ENCODE assay signal across 1 cellular context in the genomic region with DNA sequence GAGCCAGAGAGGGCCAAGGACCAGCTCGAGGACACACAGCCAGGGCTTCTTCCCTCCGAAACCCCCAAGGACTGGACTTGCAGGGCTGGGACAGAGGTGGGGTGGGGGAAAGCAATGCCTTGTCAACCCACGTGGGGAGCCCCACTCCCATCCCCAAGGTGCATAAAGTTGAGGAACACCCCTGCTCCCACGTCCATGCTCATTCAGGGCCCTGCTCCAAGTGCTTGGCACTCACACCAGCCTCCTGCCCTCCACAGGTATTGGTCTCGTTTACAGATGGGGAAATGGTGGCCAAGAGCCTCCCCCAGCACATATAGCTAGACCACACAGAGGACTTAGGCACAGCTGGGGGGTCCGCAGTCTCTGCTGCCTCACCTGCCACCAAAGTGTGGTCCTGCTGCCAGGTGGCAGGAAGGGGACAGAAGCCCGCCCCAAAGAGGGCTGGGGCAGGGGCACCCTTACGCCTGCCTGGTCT.
TF ChIP-seq lines count a peak whose summit lies in the region.

No MANE protein-coding gene starts in this region.

TF ChIP-seq in HepG2, 621 proteins besides CTCF, POLR2A, EP300 and RAD21:
- peak; percentile 61; the same call in 1 of the 2 replicates for TF ChIP-seq ZNF30 (CRISPR knock-in tag; IDR thresholded peaks at IDR 0.05)
- TF ChIP-seq SMAD1 (CRISPR knock-in tag; IDR thresholded peaks at IDR 0.05; ENCODE audit: borderline replicate concordance, low read depth) = 0 out of 2 replicates have a peak, but pooled peaks have one; percentile 27
- TF ChIP-seq ZNF768 (CRISPR knock-in tag; IDR thresholded peaks at IDR 0.05) = peak; percentile 90
- TF ChIP-seq, protein P1, sequence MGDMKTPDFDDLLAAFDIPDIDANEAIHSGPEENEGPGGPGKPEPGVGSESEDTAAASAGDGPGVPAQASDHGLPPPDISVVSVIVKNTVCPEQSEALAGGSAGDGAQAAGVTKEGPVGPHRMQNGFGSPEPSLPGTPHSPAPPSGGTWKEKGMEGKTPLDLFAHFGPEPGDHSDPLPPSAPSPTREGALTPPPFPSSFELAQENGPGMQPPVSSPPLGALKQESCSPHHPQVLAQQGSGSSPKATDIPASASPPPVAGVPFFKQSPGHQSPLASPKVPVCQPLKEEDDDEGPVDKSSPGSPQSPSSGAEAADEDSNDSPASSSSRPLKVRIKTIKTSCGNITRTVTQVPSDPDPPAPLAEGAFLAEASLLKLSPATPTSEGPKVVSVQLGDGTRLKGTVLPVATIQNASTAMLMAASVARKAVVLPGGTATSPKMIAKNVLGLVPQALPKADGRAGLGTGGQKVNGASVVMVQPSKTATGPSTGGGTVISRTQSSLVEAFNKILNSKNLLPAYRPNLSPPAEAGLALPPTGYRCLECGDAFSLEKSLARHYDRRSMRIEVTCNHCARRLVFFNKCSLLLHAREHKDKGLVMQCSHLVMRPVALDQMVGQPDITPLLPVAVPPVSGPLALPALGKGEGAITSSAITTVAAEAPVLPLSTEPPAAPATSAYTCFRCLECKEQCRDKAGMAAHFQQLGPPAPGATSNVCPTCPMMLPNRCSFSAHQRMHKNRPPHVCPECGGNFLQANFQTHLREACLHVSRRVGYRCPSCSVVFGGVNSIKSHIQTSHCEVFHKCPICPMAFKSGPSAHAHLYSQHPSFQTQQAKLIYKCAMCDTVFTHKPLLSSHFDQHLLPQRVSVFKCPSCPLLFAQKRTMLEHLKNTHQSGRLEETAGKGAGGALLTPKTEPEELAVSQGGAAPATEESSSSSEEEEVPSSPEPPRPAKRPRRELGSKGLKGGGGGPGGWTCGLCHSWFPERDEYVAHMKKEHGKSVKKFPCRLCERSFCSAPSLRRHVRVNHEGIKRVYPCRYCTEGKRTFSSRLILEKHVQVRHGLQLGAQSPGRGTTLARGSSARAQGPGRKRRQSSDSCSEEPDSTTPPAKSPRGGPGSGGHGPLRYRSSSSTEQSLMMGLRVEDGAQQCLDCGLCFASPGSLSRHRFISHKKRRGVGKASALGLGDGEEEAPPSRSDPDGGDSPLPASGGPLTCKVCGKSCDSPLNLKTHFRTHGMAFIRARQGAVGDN (CRISPR knock-in tag; IDR thresholded peaks at IDR 0.05) = peak; percentile 72
- no peak for TF ChIP-seq RFXAP (CRISPR knock-in tag; IDR thresholded peaks at IDR 0.05; ENCODE audit: borderline replicate concordance)
- TF ChIP-seq ZNF235 (CRISPR knock-in tag; IDR thresholded peaks at IDR 0.05; ENCODE audit: borderline replicate concordance) = 0 out of 2 replicates have a peak, but pooled peaks have one; percentile 62
- TF ChIP-seq KDM5B (CRISPR knock-in tag; IDR thresholded peaks at IDR 0.05; ENCODE audit: borderline replicate concordance) = 0 out of 2 replicates have a peak, but pooled peaks have one; percentile 14
- TF ChIP-seq SPEN (CRISPR knock-in tag; IDR thresholded peaks at IDR 0.05; ENCODE audit: low read depth) = 0 out of 2 replicates have a peak, but pooled peaks have one; percentile 19
- TF ChIP-seq ZNF20 (CRISPR knock-in tag; IDR thresholded peaks at IDR 0.05) = no peak
- 0 out of 2 replicates have a peak, but pooled peaks have one; percentile 28 for TF ChIP-seq HIVEP1 (CRISPR knock-in tag; IDR thresholded peaks at IDR 0.05)
- TF ChIP-seq HDAC1 (CRISPR knock-in tag; IDR thresholded peaks at IDR 0.05) = peak; percentile 23
- no peak for TF ChIP-seq GRHL1 (CRISPR knock-in tag; conservative IDR thresholded peaks at IDR 0.05)
